Comparison of ENCODE assay signal across 21 cellular contexts in the genomic region with DNA sequence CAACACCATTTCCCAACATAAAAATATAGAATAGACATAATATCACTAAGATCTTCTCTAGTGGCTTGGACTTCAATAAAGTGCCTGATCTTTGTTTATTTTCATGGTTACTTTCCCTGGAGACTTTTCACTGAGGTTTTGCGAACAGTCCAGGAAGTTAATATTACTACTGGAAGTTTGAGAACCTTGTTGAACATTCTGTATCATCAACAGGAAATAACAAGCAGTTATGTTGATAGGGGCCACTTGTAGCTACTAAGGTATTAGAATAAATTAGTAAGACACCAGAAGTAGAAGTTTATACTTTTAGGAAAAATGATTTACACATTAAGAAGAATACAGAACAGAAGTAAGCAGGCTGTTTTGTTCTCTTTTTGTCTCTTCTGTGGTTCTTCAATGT.
DNase-seq lines count a peak whose midpoint lies in the region; ATAC-seq and TF ChIP-seq lines count a peak whose summit lies in the region.
"Had no signal": no experiment of that assay in that cellular context is flagged by ENCODE, and none has a peak within 500 bp of the region (broad histone marks: within the 10 kb centered on the region; RNA-seq: fewer than 3 reads in every experiment).

No MANE protein-coding gene starts in this region.

- ATAC-seq in HG02623 (IDR thresholded peaks at IDR 0.05; ENCODE audit: unreplicated experiment): no peak
- ATAC-seq: A549, HCT116 had no signal

- no peaks in the 10 kb centered on the region for H3K4me1 ChIP-seq in stomach
- H3K4me1 ChIP-seq: A549, BE2C had no signal

- no peak for TF ChIP-seq POLR2A in stomach (IDR thresholded peaks at IDR 0.05)

- H3K4me3 ChIP-seq in stomach: no peak overlapping the region
- H3K4me3 ChIP-seq: A549, GM23248 had no signal

- no peaks in the 10 kb centered on the region for H3K36me3 ChIP-seq in stomach
- H3K36me3 ChIP-seq: BE2C had no signal

- intact Hi-C loops in stomach (cut with DNase I; ENCODE audit: low total_unique reads): no loop called here

- WGBS in stomach, 5 donors: 52 to 84% (median 57%) methylated on average over 1 of the region's 1 CpG

- no peaks in the 10 kb centered on the region for H3K27me3 ChIP-seq in stomach
- H3K27me3 ChIP-seq: BE2C had no signal

- no peak for TF ChIP-seq CTCF in stomach (IDR thresholded peaks at IDR 0.05)
- TF ChIP-seq CTCF in GM13977 (IDR thresholded peaks at IDR 0.05; ENCODE audit: extremely low read depth, insufficient read depth, missing control alignments): no peak

- in situ Hi-C loops in GM13977 (cut with MboI; ENCODE audit: low pct_unique_long_range_greater_than_20kb, low sequenced_read_pairs, unreplicated experiment): no loop called here

- H3K9me3 ChIP-seq in stomach: no peaks in the 10 kb centered on the region
- H3K9me3 ChIP-seq: A549, BE2C had no signal

- DNase-seq in M059J (ENCODE audit: low read depth): peak; percentile 17
- peak; percentile 30 for DNase-seq in dermis blood vessel endothelial cell
- DNase-seq in renal cortical epithelial cell (ENCODE audit: low read depth): peak; percentile 61
- no peak for DNase-seq in stomach
- no peak for DNase-seq in GM13977 (ENCODE audit: low spot score)
- DNase-seq: 8988T; ACHN; AML-193; BE2C; C1 segment of cervical spinal cord; Calu3; CD4-positive, alpha-beta memory T cell; COR-L47; DMS53; DMS79 treated with DMSO at 0.1 percent for 48 hours; GF-D8; GM23248; H9 had no signal

- TF ChIP-seq EP300 in stomach (IDR thresholded peaks at IDR 0.05): no peak

- H3K27ac ChIP-seq in stomach: no peak overlapping the region
- H3K27ac ChIP-seq: A549, GM23248 had no signal

Comparison
In these comparisons a context has a peak if more than half of its experiments do, and no peak if none do; other contexts are left out.
1. DNase-seq: peak in M059J (single experiment), dermis blood vessel endothelial cell (single experiment) and renal cortical epithelial cell (single experiment); none in stomach (single experiment) and GM13977 (single experiment).